In the genomic region with DNA sequence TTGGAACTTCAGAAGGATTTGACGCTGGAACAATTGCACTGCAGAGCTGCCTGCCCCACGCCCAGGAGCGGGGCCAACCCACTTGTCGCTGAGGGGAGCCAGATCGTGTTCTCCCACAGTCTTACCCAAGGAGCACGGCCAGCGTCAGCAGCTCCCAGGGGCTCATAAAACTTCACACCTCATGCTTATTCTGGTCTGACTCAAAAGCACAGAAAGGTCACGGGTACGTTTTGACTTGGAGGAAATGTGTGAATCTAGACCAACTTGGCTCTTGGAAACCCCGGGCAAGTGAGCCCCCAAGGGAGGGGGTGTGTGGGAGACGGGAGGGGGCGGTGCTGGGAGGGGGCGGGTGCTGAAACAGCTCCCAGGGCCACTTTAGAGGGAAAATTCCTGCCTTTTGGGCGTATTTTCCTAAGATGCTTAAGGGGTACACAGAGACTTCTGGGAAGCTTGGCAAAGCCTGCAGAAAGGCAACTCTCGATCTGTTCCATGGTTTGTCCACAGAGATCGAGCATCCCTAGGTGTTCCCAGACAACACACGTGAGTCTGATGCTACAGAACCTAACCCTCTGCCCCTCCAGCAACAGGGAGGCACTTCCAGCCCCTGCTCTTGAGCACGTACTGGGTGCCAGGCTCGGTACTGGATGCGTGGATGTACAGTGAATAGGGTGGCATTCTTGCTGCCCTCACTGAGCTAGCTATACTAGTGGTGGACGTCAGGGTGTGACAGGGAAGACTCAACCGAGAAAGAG, we compare ENCODE assay signal across 8 cellular contexts.
DNase-seq lines count a peak whose midpoint lies in the region; ATAC-seq and TF ChIP-seq lines count a peak whose summit lies in the region.

No MANE protein-coding gene starts in this region.

- no peak overlapping the region for H3K27ac ChIP-seq in colonic mucosa
- H3K27ac ChIP-seq in suprapubic skin, result peak overlapping the region; percentile 50

- TF ChIP-seq POLR2A in suprapubic skin (IDR thresholded peaks at IDR 0.05), result no peak

- no peaks in the 10 kb centered on the region for H3K36me3 ChIP-seq in colonic mucosa
- no peaks in the 10 kb centered on the region for H3K36me3 ChIP-seq in suprapubic skin

- no peaks in the 10 kb centered on the region for H3K27me3 Mint-ChIP-seq in natural killer cell (ENCODE audit: low read depth in 2 of 2)

- ATAC-seq in activated CD4-positive, CD25-positive, alpha-beta regulatory T cell treated with anti-CD3 and anti-CD28 coated beads, Interleukin-2, amount 50 U/mL, for 24 hours, result peak; percentile 92 to 97
- ATAC-seq in natural killer cell (peak; percentile 63 to 87 (median 71)), GM19328 (IDR thresholded peaks at IDR 0.05; ENCODE audit: unreplicated experiment) (no peak)

- no peaks in the 10 kb centered on the region for H3K9me3 Mint-ChIP-seq in natural killer cell

- H3K4me3 Mint-ChIP-seq in natural killer cell, result no peak overlapping the region

- intact Hi-C loops in colonic mucosa (cut with DNase I) (no loop called here), natural killer cell (cut with micrococcal nuclease) (no loop called here)

- peaks cover 0 to 17% of the 10 kb centered on the region in 2 donors for H3K4me1 Mint-ChIP-seq in natural killer cell

- 17% methylated on average over 19 of the region's 22 CpGs for WGBS in suprapubic skin

- H3K36me3 Mint-ChIP-seq in natural killer cell, result no peaks in the 10 kb centered on the region

- H3K4me1 ChIP-seq in colonic mucosa, result no peaks in the 10 kb centered on the region
- H3K4me1 ChIP-seq in suprapubic skin, result peaks cover 17% of the 10 kb centered on the region

- no peak for TF ChIP-seq EP300 in suprapubic skin (IDR thresholded peaks at IDR 0.05)

- peak overlapping the region in 1 of 2 donors; percentile 48 for H3K27ac Mint-ChIP-seq in natural killer cell

- H3K27me3 ChIP-seq in colonic mucosa (no peaks in the 10 kb centered on the region), suprapubic skin (no peaks in the 10 kb centered on the region)

- no peak overlapping the region for H3K4me3 ChIP-seq in colonic mucosa
- H3K4me3 ChIP-seq in suprapubic skin, result no peak overlapping the region

- no peak for DNase-seq in activated CD4-positive, CD25-positive, alpha-beta regulatory T cell (lab: John Stamatoyannopoulos, UW)
- DNase-seq in colonic mucosa (peak; percentile 51), natural killer cell (no peak), suprapubic skin (ENCODE audit: low spot score in 2 of 2) (peak; percentile 86 to 87), retina (no peak), mucosa of gallbladder (ENCODE audit: low spot score) (no peak)

- TF ChIP-seq CTCF in colonic mucosa (IDR thresholded peaks at IDR 0.05) (no peak), natural killer cell (IDR thresholded peaks at IDR 0.05) (no peak), suprapubic skin (IDR thresholded peaks at IDR 0.05) (no peak)

- H3K9me3 ChIP-seq in colonic mucosa (no peaks in the 10 kb centered on the region), suprapubic skin (no peaks in the 10 kb centered on the region)

- peak overlapping the region in 1 of 2 donors; percentile 28 for H3K9ac ChIP-seq in colonic mucosa (ENCODE audit: low read depth in 2 of 2, low read length in 2 of 2)

Comparison
In these comparisons a context has a peak if more than half of its experiments do, and no peak if none do; other contexts are left out.
1. DNase-seq: peak in colonic mucosa (single experiment) and suprapubic skin (2 of 2); none in activated CD4-positive, CD25-positive, alpha-beta regulatory T cell (0 of 4), natural killer cell (single experiment), retina (single experiment) and mucosa of gallbladder (single experiment).